In the genomic region with DNA sequence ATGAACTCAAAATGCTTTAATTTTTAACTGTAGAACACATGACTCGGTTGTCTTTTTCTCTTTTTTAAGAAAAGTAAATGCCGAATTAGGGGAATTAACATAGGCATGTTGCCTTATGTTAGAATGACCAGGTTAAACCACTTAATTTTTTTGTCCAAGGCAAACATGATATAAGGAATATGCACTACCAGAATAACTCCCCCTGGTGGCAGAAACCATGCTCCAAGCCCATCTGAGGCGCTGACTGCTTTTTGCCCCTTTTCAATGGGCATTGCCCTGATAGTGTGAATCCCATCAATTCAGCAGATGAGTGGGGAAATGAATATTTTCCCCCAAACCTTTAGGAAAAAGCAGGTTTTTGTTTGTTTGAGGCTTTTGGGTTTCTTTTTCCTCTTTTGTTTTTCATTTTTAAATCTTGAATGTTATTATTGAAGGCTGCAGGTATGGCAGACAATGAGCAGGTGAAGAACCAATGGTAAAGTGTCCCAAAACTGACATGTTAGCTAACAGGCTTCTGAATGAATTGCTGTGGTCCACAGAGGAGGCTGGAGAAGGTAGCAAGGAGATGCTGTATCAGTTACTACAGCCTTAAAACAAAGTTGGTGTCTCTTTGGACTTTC, we compare ENCODE assay signal across 1 cellular context.
TF ChIP-seq lines count a peak whose summit lies in the region.

No MANE protein-coding gene starts in this region.

TF ChIP-seq in HCT116, 20 proteins besides CTCF, POLR2A, EP300 and RAD21 (continued from another document):
- TF ChIP-seq, protein P1, sequence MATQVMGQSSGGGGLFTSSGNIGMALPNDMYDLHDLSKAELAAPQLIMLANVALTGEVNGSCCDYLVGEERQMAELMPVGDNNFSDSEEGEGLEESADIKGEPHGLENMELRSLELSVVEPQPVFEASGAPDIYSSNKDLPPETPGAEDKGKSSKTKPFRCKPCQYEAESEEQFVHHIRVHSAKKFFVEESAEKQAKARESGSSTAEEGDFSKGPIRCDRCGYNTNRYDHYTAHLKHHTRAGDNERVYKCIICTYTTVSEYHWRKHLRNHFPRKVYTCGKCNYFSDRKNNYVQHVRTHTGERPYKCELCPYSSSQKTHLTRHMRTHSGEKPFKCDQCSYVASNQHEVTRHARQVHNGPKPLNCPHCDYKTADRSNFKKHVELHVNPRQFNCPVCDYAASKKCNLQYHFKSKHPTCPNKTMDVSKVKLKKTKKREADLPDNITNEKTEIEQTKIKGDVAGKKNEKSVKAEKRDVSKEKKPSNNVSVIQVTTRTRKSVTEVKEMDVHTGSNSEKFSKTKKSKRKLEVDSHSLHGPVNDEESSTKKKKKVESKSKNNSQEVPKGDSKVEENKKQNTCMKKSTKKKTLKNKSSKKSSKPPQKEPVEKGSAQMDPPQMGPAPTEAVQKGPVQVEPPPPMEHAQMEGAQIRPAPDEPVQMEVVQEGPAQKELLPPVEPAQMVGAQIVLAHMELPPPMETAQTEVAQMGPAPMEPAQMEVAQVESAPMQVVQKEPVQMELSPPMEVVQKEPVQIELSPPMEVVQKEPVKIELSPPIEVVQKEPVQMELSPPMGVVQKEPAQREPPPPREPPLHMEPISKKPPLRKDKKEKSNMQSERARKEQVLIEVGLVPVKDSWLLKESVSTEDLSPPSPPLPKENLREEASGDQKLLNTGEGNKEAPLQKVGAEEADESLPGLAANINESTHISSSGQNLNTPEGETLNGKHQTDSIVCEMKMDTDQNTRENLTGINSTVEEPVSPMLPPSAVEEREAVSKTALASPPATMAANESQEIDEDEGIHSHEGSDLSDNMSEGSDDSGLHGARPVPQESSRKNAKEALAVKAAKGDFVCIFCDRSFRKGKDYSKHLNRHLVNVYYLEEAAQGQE (IDR thresholded peaks at IDR 0.05; ENCODE audit: low read depth): no peak
